12 cellular contexts compared by ENCODE assay signal in the genomic region with DNA sequence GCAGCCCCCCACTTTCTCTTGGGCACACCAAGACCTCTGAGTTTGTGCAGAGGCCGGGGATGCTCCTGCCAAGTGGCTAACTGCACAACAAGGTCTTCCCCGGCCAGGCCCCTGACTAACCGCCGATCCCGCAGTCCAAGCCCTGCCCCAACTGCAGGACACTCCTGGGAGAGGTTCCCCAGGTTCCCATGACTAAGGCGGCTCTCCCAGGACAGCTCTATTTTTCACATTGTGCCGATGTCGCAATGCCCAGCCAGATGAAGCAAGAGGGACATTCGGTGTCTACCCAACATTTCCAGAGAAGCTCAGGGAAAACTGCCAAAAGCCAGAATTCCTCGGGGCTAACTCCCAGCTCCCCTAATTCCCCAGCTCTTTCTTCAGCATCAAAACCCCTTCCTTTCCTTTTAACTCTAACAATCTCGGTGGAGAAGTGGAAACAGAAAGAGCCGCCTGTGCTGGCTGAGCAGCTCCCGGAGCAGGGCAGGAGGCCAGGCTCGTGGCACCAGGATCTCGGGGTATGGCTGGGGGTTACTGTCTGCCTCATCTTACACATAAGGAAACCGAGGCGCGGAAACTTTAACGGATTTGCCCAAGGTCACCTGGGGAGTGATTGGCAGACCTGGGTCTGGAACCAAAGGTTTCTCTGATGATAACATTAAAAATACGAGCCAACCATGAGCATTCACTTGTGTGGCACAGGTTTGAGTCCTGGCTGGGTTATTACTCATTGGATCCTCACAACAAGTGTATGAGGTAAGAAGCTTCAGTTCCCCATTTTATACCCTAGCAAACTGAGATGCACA.
DNase-seq lines count a peak whose midpoint lies in the region; ATAC-seq, FAIRE-seq and TF ChIP-seq lines count a peak whose summit lies in the region.
"Had no signal": no experiment of that assay in that cellular context is flagged by ENCODE, and none has a peak within 500 bp of the region (broad histone marks: within the 10 kb centered on the region; RNA-seq: fewer than 3 reads in every experiment).

No MANE protein-coding gene starts in this region.

- no peaks in the 10 kb centered on the region for H3K4me1 ChIP-seq in pancreas
- peaks cover 8% of the 10 kb centered on the region for H3K4me1 ChIP-seq in neural progenitor cell

- H3F3A ChIP-seq in neural progenitor cell (ENCODE audit: low read depth): peaks cover 5% of the 10 kb centered on the region

- ATAC-seq in pancreas: peak in 3 of 4 donors; percentile 53 to 75 (median 66)
- ATAC-seq: activated CD4-positive, alpha-beta T cell treated with anti-CD3 and anti-CD28 coated beads for 36 hours had no signal

- H3K36me3 ChIP-seq in pancreas (no peaks in the 10 kb centered on the region), neural progenitor cell (no peaks in the 10 kb centered on the region)

- H2AFZ ChIP-seq in neural progenitor cell (replicated peaks): no peak overlapping the region
- H2AFZ ChIP-seq: PC-9 had no signal

- no peaks in the 10 kb centered on the region for H3K27me3 Mint-ChIP-seq in activated CD4-positive, alpha-beta T cell treated with anti-CD3 and anti-CD28 coated beads, Interleukin-2, amount 10 ng/mL, durations not matched to agents 24 days and 14 days
- H3K27me3 Mint-ChIP-seq in neural progenitor cell (ENCODE audit: insufficient read depth, low read depth): peaks cover 14% of the 10 kb centered on the region
- H3K27me3 Mint-ChIP-seq: activated CD4-positive, alpha-beta T cell treated with anti-CD3 and anti-CD28 coated beads for 36 hours; B cell had no signal

- WGBS in pancreas, 2 donors: 41 to 50% methylated on average over 20 of the region's 20 CpGs

- no peak overlapping the region for H3K4me3 Mint-ChIP-seq in activated CD4-positive, alpha-beta T cell treated with anti-CD3 and anti-CD28 coated beads, Interleukin-2, amount 10 ng/mL, durations not matched to agents 24 days and 14 days
- H3K4me3 Mint-ChIP-seq in neural progenitor cell: no peak overlapping the region
- H3K4me3 Mint-ChIP-seq: activated CD4-positive, alpha-beta T cell treated with anti-CD3 and anti-CD28 coated beads for 36 hours; B cell had no signal

- TF ChIP-seq CTCF in AG10803 (conservative IDR thresholded peaks at IDR 0.05; ENCODE audit: low read length) (no peak), NB4 (IDR thresholded peaks at IDR 0.05; ENCODE audit: low read depth, low read length) (no peak), epithelial cell of esophagus (IDR thresholded peaks at IDR 0.05; ENCODE audit: insufficient read depth, low read depth, low read length, missing control alignments) (no peak), pancreas (IDR thresholded peaks at IDR 0.05) (no peak), neural progenitor cell (IDR thresholded peaks at IDR 0.05) (no peak)

- no peaks in the 10 kb centered on the region for H3K9me3 ChIP-seq in pancreas
- no peaks in the 10 kb centered on the region for H3K9me3 ChIP-seq in neural progenitor cell (ENCODE audit: low read depth)

- H3K27ac ChIP-seq in pancreas: no peak overlapping the region
- no peak overlapping the region for H3K27ac ChIP-seq in neural progenitor cell
- H3K27ac ChIP-seq: PC-9 had no signal

- peaks cover 4% of the 10 kb centered on the region for H3K4me1 Mint-ChIP-seq in activated CD4-positive, alpha-beta T cell treated with anti-CD3 and anti-CD28 coated beads, Interleukin-2, amount 10 ng/mL, durations not matched to agents 24 days and 14 days
- H3K4me1 Mint-ChIP-seq in neural progenitor cell: peaks cover 9% of the 10 kb centered on the region
- H3K4me1 Mint-ChIP-seq: B cell had no signal

- H3K27ac Mint-ChIP-seq in activated CD4-positive, alpha-beta T cell treated with anti-CD3 and anti-CD28 coated beads, Interleukin-2, amount 10 ng/mL, durations not matched to agents 24 days and 14 days: no peak overlapping the region
- no peak overlapping the region for H3K27ac Mint-ChIP-seq in neural progenitor cell
- H3K27ac Mint-ChIP-seq: activated CD4-positive, alpha-beta T cell treated with anti-CD3 and anti-CD28 coated beads for 36 hours; B cell had no signal

- DNase-seq in AG10803 (ENCODE audit: low read depth) (peak; percentile 86), NB4 (ENCODE audit: low read depth) (peak; percentile 42), epithelial cell of esophagus (ENCODE audit: low read depth) (peak; percentile 89), pancreas (peak in 3 of 6 donors; percentile 13 to 46 (median 45)), NCI-H524 treated with DMSO at 0.1 percent for 48 hours (lab: John Stamatoyannopoulos, UW) (no peak), neural progenitor cell (ENCODE audit: low spot score) (no peak), NCI-H2196 treated with DMSO at 0.1 percent for 48 hours (lab: John Stamatoyannopoulos, UW; ENCODE audit: unreplicated experiment) (no peak)
- no peak for DNase-seq in activated CD4-positive, alpha-beta T cell treated with anti-CD3 and anti-CD28 coated beads, Interleukin-2, amount 10 ng/mL, durations not matched to agents 24 days and 14 days
- DNase-seq: activated CD4-positive, alpha-beta T cell treated with anti-CD3 and anti-CD28 coated beads for 36 hours; glutamatergic neuron; PC-9 had no signal

- H3K79me2 ChIP-seq in neural progenitor cell (ENCODE audit: low read depth): no peaks in the 10 kb centered on the region

- H3K4me3 ChIP-seq in AG10803 (ENCODE audit: low read length) (peak overlapping the region; percentile 15; the same call in 1 of the 2 replicates), NB4 (ENCODE audit: low read depth, low read length) (no peak overlapping the region), epithelial cell of esophagus (ENCODE audit: low read length) (no peak overlapping the region), pancreas (no peak overlapping the region), neural progenitor cell (no peak overlapping the region)
- H3K4me3 ChIP-seq: PC-9 had no signal

- H3K27me3 ChIP-seq in pancreas (no peaks in the 10 kb centered on the region), neural progenitor cell (no peaks in the 10 kb centered on the region)

- no peaks in the 10 kb centered on the region for H4K20me1 ChIP-seq in neural progenitor cell (ENCODE audit: low read depth)

- no peak overlapping the region for H3K9ac ChIP-seq in neural progenitor cell

- no peak for TF ChIP-seq POLR2A in NB4 (IDR thresholded peaks at IDR 0.05; ENCODE audit: extremely low read depth, insufficient read length)

- H3K9me3 Mint-ChIP-seq in activated CD4-positive, alpha-beta T cell treated with anti-CD3 and anti-CD28 coated beads, Interleukin-2, amount 10 ng/mL, durations not matched to agents 24 days and 14 days: no peaks in the 10 kb centered on the region
- peaks cover 7% of the 10 kb centered on the region for H3K9me3 Mint-ChIP-seq in neural progenitor cell

- no peak for FAIRE-seq in pancreas (lab: Jason Lieb, UNC)

- intact Hi-C loops in pancreas (cut with DNase I): no loop called here
- intact Hi-C loops in activated CD4-positive, alpha-beta T cell treated with anti-CD3 and anti-CD28 coated beads, Interleukin-2, amount 10 ng/mL, durations not matched to agents 24 days and 14 days (cut with micrococcal nuclease): no loop called here

- H3K4me2 ChIP-seq in neural progenitor cell: no peak overlapping the region
- H3K4me2 ChIP-seq: PC-9 had no signal

- no peaks in the 10 kb centered on the region for H3K36me3 Mint-ChIP-seq in activated CD4-positive, alpha-beta T cell treated with anti-CD3 and anti-CD28 coated beads, Interleukin-2, amount 10 ng/mL, durations not matched to agents 24 days and 14 days (ENCODE audit: low read depth)
- no peaks in the 10 kb centered on the region for H3K36me3 Mint-ChIP-seq in neural progenitor cell

Comparison
In these comparisons a context has a peak if more than half of its experiments do, and no peak if none do; other contexts are left out.
1. DNase-seq: peak in AG10803 (single experiment), NB4 (single experiment) and epithelial cell of esophagus (single experiment); none in activated CD4-positive, alpha-beta T cell treated with anti-CD3 and anti-CD28 coated beads, Interleukin-2, amount 10 ng/mL, durations not matched to agents 24 days and 14 days (single experiment), NCI-H524 treated with DMSO at 0.1 percent for 48 hours (single experiment), neural progenitor cell (single experiment) and NCI-H2196 treated with DMSO at 0.1 percent for 48 hours (single experiment).